ENCODE assay signal across 1 cellular context in genomic region chr15:51622269-51623180, GRCh38.
A peak's percentile ranks its signal among the peaks of the same experiment; 100 is the strongest.
TF ChIP-seq lines count a peak whose summit lies in the region.

DMXL2 (minus strand) TSS chr15:51622771; CDS start chr15:51622545, 226 bp downstream.

TF ChIP-seq in K562, 482 proteins besides CTCF, POLR2A, EP300 and RAD21 (continued from another document and continues in another):
- TF ChIP-seq TAF1 (IDR thresholded peaks at IDR 0.05; ENCODE audit: control insufficient read depth, extremely low read depth, insufficient read depth, low read length, severe bottlenecking), result peak; percentile 27
- TF ChIP-seq, protein P1, sequence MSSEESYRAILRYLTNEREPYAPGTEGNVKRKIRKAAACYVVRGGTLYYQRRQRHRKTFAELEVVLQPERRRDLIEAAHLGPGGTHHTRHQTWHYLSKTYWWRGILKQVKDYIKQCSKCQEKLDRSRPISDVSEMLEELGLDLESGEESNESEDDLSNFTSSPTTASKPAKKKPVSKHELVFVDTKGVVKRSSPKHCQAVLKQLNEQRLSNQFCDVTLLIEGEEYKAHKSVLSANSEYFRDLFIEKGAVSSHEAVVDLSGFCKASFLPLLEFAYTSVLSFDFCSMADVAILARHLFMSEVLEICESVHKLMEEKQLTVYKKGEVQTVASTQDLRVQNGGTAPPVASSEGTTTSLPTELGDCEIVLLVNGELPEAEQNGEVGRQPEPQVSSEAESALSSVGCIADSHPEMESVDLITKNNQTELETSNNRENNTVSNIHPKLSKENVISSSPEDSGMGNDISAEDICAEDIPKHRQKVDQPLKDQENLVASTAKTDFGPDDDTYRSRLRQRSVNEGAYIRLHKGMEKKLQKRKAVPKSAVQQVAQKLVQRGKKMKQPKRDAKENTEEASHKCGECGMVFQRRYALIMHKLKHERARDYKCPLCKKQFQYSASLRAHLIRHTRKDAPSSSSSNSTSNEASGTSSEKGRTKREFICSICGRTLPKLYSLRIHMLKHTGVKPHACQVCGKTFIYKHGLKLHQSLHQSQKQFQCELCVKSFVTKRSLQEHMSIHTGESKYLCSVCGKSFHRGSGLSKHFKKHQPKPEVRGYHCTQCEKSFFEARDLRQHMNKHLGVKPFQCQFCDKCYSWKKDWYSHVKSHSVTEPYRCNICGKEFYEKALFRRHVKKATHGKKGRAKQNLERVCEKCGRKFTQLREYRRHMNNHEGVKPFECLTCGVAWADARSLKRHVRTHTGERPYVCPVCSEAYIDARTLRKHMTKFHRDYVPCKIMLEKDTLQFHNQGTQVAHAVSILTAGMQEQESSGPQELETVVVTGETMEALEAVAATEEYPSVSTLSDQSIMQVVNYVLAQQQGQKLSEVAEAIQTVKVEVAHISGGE (CRISPR knock-in tag; IDR thresholded peaks at IDR 0.05), result peak in 1 of 3 experiments; percentile 52; a peak in 2 of 6 replicates
- TF ChIP-seq POLR2AphosphoS2 (IDR thresholded peaks at IDR 0.05; ENCODE audit: low read length), result no peak
- no peak for TF ChIP-seq FOXK1 (CRISPR knock-in tag; IDR thresholded peaks at IDR 0.05; ENCODE audit: borderline replicate concordance)
- TF ChIP-seq GTF2B (IDR thresholded peaks at IDR 0.05; ENCODE audit: extremely low read depth, insufficient read length), result no peak
- no peak for TF ChIP-seq NR4A1 (CRISPR knock-in tag; IDR thresholded peaks at IDR 0.05)
- TF ChIP-seq NR4A1 (tag; IDR thresholded peaks at IDR 0.05), result peak; percentile 31; the same call in 1 of the 2 replicates
- TF ChIP-seq, protein P2, sequence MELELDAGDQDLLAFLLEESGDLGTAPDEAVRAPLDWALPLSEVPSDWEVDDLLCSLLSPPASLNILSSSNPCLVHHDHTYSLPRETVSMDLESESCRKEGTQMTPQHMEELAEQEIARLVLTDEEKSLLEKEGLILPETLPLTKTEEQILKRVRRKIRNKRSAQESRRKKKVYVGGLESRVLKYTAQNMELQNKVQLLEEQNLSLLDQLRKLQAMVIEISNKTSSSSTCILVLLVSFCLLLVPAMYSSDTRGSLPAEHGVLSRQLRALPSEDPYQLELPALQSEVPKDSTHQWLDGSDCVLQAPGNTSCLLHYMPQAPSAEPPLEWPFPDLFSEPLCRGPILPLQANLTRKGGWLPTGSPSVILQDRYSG (tag; conservative IDR thresholded peaks at IDR 0.05; ENCODE audit: low read depth), result no peak
- TF ChIP-seq, protein P3, sequence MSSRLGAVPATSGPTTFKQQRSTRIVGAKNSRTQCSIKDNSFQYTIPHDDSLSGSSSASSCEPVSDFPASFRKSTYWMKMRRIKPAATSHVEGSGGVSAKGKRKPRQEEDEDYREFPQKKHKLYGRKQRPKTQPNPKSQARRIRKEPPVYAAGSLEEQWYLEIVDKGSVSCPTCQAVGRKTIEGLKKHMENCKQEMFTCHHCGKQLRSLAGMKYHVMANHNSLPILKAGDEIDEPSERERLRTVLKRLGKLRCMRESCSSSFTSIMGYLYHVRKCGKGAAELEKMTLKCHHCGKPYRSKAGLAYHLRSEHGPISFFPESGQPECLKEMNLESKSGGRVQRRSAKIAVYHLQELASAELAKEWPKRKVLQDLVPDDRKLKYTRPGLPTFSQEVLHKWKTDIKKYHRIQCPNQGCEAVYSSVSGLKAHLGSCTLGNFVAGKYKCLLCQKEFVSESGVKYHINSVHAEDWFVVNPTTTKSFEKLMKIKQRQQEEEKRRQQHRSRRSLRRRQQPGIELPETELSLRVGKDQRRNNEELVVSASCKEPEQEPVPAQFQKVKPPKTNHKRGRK (tag; IDR thresholded peaks at IDR 0.05), result no peak
- TF ChIP-seq, protein P4, sequence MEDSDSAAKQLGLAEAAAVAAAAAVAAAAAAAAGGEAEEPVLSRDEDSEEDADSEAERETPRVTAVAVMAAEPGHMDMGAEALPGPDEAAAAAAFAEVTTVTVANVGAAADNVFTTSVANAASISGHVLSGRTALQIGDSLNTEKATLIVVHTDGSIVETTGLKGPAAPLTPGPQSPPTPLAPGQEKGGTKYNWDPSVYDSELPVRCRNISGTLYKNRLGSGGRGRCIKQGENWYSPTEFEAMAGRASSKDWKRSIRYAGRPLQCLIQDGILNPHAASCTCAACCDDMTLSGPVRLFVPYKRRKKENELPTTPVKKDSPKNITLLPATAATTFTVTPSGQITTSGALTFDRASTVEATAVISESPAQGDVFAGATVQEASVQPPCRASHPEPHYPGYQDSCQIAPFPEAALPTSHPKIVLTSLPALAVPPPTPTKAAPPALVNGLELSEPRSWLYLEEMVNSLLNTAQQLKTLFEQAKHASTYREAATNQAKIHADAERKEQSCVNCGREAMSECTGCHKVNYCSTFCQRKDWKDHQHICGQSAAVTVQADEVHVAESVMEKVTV (CRISPR knock-in tag; IDR thresholded peaks at IDR 0.05), result no peak
- no peak for TF ChIP-seq CEBPG (CRISPR knock-in tag; IDR thresholded peaks at IDR 0.05)
- TF ChIP-seq CEBPG (tag; conservative IDR thresholded peaks at IDR 0.05 in 1 of 2, IDR thresholded peaks at IDR 0.05 in 1 of 2), result no peak
- no peak for TF ChIP-seq CAMTA2 (CRISPR knock-in tag; conservative IDR thresholded peaks at IDR 0.05)
- no peak for TF ChIP-seq RBM25 (IDR thresholded peaks at IDR 0.05; ENCODE audit: low read depth, low read length, severe bottlenecking)
- TF ChIP-seq, protein P5, sequence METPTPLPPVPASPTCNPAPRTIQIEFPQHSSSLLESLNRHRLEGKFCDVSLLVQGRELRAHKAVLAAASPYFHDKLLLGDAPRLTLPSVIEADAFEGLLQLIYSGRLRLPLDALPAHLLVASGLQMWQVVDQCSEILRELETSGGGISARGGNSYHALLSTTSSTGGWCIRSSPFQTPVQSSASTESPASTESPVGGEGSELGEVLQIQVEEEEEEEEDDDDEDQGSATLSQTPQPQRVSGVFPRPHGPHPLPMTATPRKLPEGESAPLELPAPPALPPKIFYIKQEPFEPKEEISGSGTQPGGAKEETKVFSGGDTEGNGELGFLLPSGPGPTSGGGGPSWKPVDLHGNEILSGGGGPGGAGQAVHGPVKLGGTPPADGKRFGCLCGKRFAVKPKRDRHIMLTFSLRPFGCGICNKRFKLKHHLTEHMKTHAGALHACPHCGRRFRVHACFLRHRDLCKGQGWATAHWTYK (CRISPR knock-in tag; IDR thresholded peaks at IDR 0.05), result no peak
- no peak for TF ChIP-seq CSDE1 (IDR thresholded peaks at IDR 0.05)
- TF ChIP-seq ZNF121 (CRISPR knock-in tag; conservative IDR thresholded peaks at IDR 0.05), result no peak
- TF ChIP-seq ZNF140 (CRISPR knock-in tag; IDR thresholded peaks at IDR 0.05), result no peak
- TF ChIP-seq XRCC5 (IDR thresholded peaks at IDR 0.05; ENCODE audit: low read depth, low read length), result no peak
- TF ChIP-seq RBM14 (IDR thresholded peaks at IDR 0.05; ENCODE audit: borderline replicate concordance, insufficient read depth, low read depth, low read length), result no peak
- no peak; the same call in 1 of the 2 replicates for TF ChIP-seq SMARCE1 (IDR thresholded peaks at IDR 0.05)
- TF ChIP-seq, protein P6, sequence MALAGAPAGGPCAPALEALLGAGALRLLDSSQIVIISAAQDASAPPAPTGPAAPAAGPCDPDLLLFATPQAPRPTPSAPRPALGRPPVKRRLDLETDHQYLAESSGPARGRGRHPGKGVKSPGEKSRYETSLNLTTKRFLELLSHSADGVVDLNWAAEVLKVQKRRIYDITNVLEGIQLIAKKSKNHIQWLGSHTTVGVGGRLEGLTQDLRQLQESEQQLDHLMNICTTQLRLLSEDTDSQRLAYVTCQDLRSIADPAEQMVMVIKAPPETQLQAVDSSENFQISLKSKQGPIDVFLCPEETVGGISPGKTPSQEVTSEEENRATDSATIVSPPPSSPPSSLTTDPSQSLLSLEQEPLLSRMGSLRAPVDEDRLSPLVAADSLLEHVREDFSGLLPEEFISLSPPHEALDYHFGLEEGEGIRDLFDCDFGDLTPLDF (CRISPR knock-in tag; IDR thresholded peaks at IDR 0.05), result peak; percentile 47; the same call in 1 of the 2 replicates
- no peak for TF ChIP-seq ZBTB43 (CRISPR knock-in tag; IDR thresholded peaks at IDR 0.05)
- no peak for TF ChIP-seq KLF1 (tag; IDR thresholded peaks at IDR 0.05)
- no peak for TF ChIP-seq EZH2 (IDR thresholded peaks at IDR 0.05; ENCODE audit: borderline replicate concordance, low read depth, low read length)
- TF ChIP-seq, protein P7, sequence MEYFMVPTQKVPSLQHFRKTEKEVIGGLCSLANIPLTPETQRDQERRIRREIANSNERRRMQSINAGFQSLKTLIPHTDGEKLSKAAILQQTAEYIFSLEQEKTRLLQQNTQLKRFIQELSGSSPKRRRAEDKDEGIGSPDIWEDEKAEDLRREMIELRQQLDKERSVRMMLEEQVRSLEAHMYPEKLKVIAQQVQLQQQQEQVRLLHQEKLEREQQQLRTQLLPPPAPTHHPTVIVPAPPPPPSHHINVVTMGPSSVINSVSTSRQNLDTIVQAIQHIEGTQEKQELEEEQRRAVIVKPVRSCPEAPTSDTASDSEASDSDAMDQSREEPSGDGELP (CRISPR knock-in tag; IDR thresholded peaks at IDR 0.05; ENCODE audit: borderline replicate concordance), result peak; percentile 89
- no peak for TF ChIP-seq HNRNPUL1 (IDR thresholded peaks at IDR 0.05; ENCODE audit: low read length)
- TF ChIP-seq YBX1 (IDR thresholded peaks at IDR 0.05), result no peak
- no peak for TF ChIP-seq ZNF354B (CRISPR knock-in tag; IDR thresholded peaks at IDR 0.05)
- TF ChIP-seq ZNF239 (CRISPR knock-in tag; IDR thresholded peaks at IDR 0.05), result no peak
- TF ChIP-seq CLOCK (CRISPR knock-in tag; IDR thresholded peaks at IDR 0.05; ENCODE audit: borderline replicate concordance), result no peak
- TF ChIP-seq, protein P8, sequence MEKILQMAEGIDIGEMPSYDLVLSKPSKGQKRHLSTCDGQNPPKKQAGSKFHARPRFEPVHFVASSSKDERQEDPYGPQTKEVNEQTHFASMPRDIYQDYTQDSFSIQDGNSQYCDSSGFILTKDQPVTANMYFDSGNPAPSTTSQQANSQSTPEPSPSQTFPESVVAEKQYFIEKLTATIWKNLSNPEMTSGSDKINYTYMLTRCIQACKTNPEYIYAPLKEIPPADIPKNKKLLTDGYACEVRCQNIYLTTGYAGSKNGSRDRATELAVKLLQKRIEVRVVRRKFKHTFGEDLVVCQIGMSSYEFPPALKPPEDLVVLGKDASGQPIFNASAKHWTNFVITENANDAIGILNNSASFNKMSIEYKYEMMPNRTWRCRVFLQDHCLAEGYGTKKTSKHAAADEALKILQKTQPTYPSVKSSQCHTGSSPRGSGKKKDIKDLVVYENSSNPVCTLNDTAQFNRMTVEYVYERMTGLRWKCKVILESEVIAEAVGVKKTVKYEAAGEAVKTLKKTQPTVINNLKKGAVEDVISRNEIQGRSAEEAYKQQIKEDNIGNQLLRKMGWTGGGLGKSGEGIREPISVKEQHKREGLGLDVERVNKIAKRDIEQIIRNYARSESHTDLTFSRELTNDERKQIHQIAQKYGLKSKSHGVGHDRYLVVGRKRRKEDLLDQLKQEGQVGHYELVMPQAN (IDR thresholded peaks at IDR 0.05; ENCODE audit: borderline replicate concordance), result no peak; the same call in 1 of the 2 replicates
- TF ChIP-seq LCOR (CRISPR knock-in tag; IDR thresholded peaks at IDR 0.05), result 0 out of 2 replicates have a peak, but pooled peaks have one; percentile 47
- TF ChIP-seq RCOR1 (IDR thresholded peaks at IDR 0.05; ENCODE audit: borderline replicate concordance in 1 of 2, low read depth in 2 of 2, low read length in 2 of 2), result peak in 1 of 2 experiments; percentile 3; a peak in 1 of 4 replicates
- TF ChIP-seq ZNF174 (CRISPR knock-in tag; IDR thresholded peaks at IDR 0.05), result no peak
- TF ChIP-seq PTBP1 (IDR thresholded peaks at IDR 0.05; ENCODE audit: low read depth, low read length), result no peak
- TF ChIP-seq, protein P9, sequence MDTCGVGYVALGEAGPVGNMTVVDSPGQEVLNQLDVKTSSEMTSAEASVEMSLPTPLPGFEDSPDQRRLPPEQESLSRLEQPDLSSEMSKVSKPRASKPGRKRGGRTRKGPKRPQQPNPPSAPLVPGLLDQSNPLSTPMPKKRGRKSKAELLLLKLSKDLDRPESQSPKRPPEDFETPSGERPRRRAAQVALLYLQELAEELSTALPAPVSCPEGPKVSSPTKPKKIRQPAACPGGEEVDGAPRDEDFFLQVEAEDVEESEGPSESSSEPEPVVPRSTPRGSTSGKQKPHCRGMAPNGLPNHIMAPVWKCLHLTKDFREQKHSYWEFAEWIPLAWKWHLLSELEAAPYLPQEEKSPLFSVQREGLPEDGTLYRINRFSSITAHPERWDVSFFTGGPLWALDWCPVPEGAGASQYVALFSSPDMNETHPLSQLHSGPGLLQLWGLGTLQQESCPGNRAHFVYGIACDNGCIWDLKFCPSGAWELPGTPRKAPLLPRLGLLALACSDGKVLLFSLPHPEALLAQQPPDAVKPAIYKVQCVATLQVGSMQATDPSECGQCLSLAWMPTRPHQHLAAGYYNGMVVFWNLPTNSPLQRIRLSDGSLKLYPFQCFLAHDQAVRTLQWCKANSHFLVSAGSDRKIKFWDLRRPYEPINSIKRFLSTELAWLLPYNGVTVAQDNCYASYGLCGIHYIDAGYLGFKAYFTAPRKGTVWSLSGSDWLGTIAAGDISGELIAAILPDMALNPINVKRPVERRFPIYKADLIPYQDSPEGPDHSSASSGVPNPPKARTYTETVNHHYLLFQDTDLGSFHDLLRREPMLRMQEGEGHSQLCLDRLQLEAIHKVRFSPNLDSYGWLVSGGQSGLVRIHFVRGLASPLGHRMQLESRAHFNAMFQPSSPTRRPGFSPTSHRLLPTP (IDR thresholded peaks at IDR 0.05; ENCODE audit: borderline replicate concordance, extremely low read depth, insufficient read length), result no peak
- TF ChIP-seq CBX1 (IDR thresholded peaks at IDR 0.05; ENCODE audit: low read depth), result peak; percentile 28; the same call in 1 of the 2 replicates
